39 cellular contexts compared by ENCODE assay signal in the genomic region with DNA sequence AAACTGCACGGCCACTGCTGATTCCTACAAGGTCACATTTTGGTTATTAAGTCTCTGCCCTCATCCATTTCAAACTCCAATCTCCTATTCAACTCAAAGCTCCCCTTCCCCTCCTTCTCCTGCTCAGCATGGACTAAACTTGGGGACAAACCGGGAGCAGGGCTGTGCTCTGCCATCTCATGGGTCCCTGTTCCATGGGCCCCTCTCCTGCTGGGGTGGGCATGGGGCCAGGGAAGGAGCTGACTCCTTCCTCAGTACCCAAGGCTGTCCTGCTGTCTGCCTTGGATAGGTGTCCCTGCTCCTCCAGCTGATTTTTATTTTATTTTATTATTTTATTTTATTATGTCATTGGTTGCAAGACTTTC. TPM values are rescaled to one million over a fixed set of nuclear protein-coding genes. Genes with fewer than 3 reads are reported as not detected.
"Had no signal": no experiment of that assay in that cellular context is flagged by ENCODE, and none has a peak within 500 bp of the region (broad histone marks: within the 10 kb centered on the region; RNA-seq: fewer than 3 reads in every experiment).

No MANE protein-coding gene starts in this region.

- DNase-seq: activated CD4-positive, alpha-beta memory T cell treated with anti-CD3 and anti-CD28 coated beads, Interleukin-2, amount 10 ng/mL, durations not matched to agents 7 days and 5 days; activated CD4-positive, alpha-beta T cell treated with anti-CD3 and anti-CD28 coated beads for 36 hours; activated CD4-positive, alpha-beta T cell treated with anti-CD3 and anti-CD28 coated beads, Interleukin-2, amount 10 ng/mL, durations not matched to agents 7 days and 5 days; activated CD4-positive, alpha-beta T cell treated with anti-CD3 and anti-CD28 coated beads, Interleukin-2, amount 50 U/mL, for 4 hours; activated CD4-positive, CD25-positive, alpha-beta regulatory T cell; activated CD4-positive, CD25-positive, alpha-beta regulatory T cell treated with anti-CD3 and anti-CD28 coated beads, Interleukin-2, amount 50 U/mL, for 72 hours; activated CD8-positive, alpha-beta memory T cell treated with anti-CD3 and anti-CD28 coated beads, Interleukin-2, amount 50 U/mL, for 48 hours; activated effector memory CD4-positive, alpha-beta T cell treated with anti-CD3 and anti-CD28 coated beads, Interleukin-2, amount 50 U/mL, for 16 hours; activated naive CD4-positive, alpha-beta T cell treated with anti-CD3 and anti-CD28 coated beads for 36 hours; activated naive CD8-positive, alpha-beta T cell treated with anti-CD3 and anti-CD28 coated beads for 36 hours; activated naive CD8-positive, alpha-beta T cell treated with anti-CD3 and anti-CD28 coated beads, Interleukin-2, amount 50 U/mL, for 24 hours; activated T-cell treated with anti-CD3 and anti-CD28 coated beads for 4 hours; activated T-cell treated with anti-CD3 and anti-CD28 coated beads, Interleukin-2, amount 50 U/mL, for 4 hours; adrenal gland; amygdala; caudate nucleus; colonic mucosa; effector CD8-positive, alpha-beta T cell; esophagus squamous epithelium; foreskin melanocyte; head of caudate nucleus; T-helper 1 cell; T-helper 17 cell; T1000; WERI-Rb-1 had no signal

- FAIRE-seq: bronchial epithelial cell, endometrium, endothelial cell of umbilical vein had no signal

- H3K4me1 Mint-ChIP-seq: activated CD4-positive, alpha-beta memory T cell treated with anti-CD3 and anti-CD28 coated beads, Interleukin-2, amount 10 ng/mL, durations not matched to agents 7 days and 5 days; activated CD4-positive, alpha-beta T cell treated with anti-CD3 and anti-CD28 coated beads for 36 hours; activated CD4-positive, alpha-beta T cell treated with anti-CD3 and anti-CD28 coated beads, Interleukin-2, amount 10 ng/mL, durations not matched to agents 7 days and 5 days; activated naive CD4-positive, alpha-beta T cell treated with anti-CD3 and anti-CD28 coated beads, Interleukin-2, amount 50 U/mL, for 24 hours; activated naive CD8-positive, alpha-beta T cell treated with anti-CD3 and anti-CD28 coated beads for 36 hours; activated naive CD8-positive, alpha-beta T cell treated with anti-CD3 and anti-CD28 coated beads, Interleukin-2, amount 50 U/mL, for 24 hours had no signal

- H3K9me3 Mint-ChIP-seq: activated CD4-positive, alpha-beta memory T cell treated with anti-CD3 and anti-CD28 coated beads, Interleukin-2, amount 10 ng/mL, durations not matched to agents 7 days and 5 days; activated CD4-positive, alpha-beta T cell treated with anti-CD3 and anti-CD28 coated beads, Interleukin-2, amount 10 ng/mL, durations not matched to agents 7 days and 5 days; activated naive CD4-positive, alpha-beta T cell treated with anti-CD3 and anti-CD28 coated beads for 36 hours; activated naive CD4-positive, alpha-beta T cell treated with anti-CD3 and anti-CD28 coated beads, Interleukin-2, amount 50 U/mL, for 24 hours; activated naive CD8-positive, alpha-beta T cell treated with anti-CD3 and anti-CD28 coated beads for 36 hours; activated naive CD8-positive, alpha-beta T cell treated with anti-CD3 and anti-CD28 coated beads, Interleukin-2, amount 50 U/mL, for 24 hours; activated T-cell treated with anti-CD3 and anti-CD28 coated beads, Interleukin-2, amount 50 U/mL, for 4 hours; activated T-helper 1 cell treated with anti-CD3 and anti-CD28 coated beads, Interleukin-12 subunit alpha, Interleukin-12 subunit beta, Interleukin-2, Interleukin-4 antibody, amounts not matched to agents 30 ng/mL and 10 ng/mL and 1 ng/mL, durations not matched to agents 14 hours and 24 hours and 36 hours; activated T-helper 2 cell treated with anti-CD3 and anti-CD28 coated beads, Interferon-gamma antibody, Interleukin-2, Interleukin-4, amounts not matched to agents 10 μg/mL and 5 μg/mL and 100 μg/mL, durations not matched to agents 14 hours and 24 hours and 36 hours; brain; T-helper 2 cell treated with Interferon-gamma antibody and Interleukin-4, amounts not matched to agents 5 μg/mL and 100 μg/mL, for 36 hours had no signal

- H3K27me3 ChIP-seq: ascending aorta, colonic mucosa had no signal

- ATAC-seq: activated CD4-positive, alpha-beta T cell treated with anti-CD3 and anti-CD28 coated beads for 36 hours; activated naive CD8-positive, alpha-beta T cell treated with anti-CD3 and anti-CD28 coated beads, Interleukin-2, amount 50 U/mL, for 24 hours; activated T-cell treated with anti-CD3 and anti-CD28 coated beads, Interleukin-2, amount 50 U/mL, for 4 hours; gastroesophageal sphincter; T-helper 17 cell had no signal

- H3K9me3 ChIP-seq: adrenal gland, ascending aorta, colonic mucosa, esophagus squamous epithelium, gastroesophageal sphincter had no signal

- H3K36me3 Mint-ChIP-seq: activated naive CD4-positive, alpha-beta T cell treated with anti-CD3 and anti-CD28 coated beads, Interleukin-2, amount 50 U/mL, for 24 hours; activated naive CD8-positive, alpha-beta T cell treated with anti-CD3 and anti-CD28 coated beads for 36 hours; brain had no signal

- H3K27ac ChIP-seq: adrenal gland, ascending aorta, colonic mucosa, epithelial cell of prostate, gastroesophageal sphincter, WERI-Rb-1 had no signal

- H3K36me3 ChIP-seq: adrenal gland, ascending aorta, colonic mucosa, esophagus squamous epithelium, gastroesophageal sphincter, WERI-Rb-1 had no signal

- H3K4me1 ChIP-seq: adrenal gland, ascending aorta, colonic mucosa, gastroesophageal sphincter had no signal

- H3K27ac Mint-ChIP-seq: activated CD4-positive, alpha-beta memory T cell treated with anti-CD3 and anti-CD28 coated beads, Interleukin-2, amount 10 ng/mL, durations not matched to agents 7 days and 5 days; activated CD4-positive, alpha-beta T cell treated with anti-CD3 and anti-CD28 coated beads for 36 hours; activated CD4-positive, alpha-beta T cell treated with anti-CD3 and anti-CD28 coated beads, Interleukin-2, amount 10 ng/mL, durations not matched to agents 7 days and 5 days; activated naive CD4-positive, alpha-beta T cell treated with anti-CD3 and anti-CD28 coated beads for 36 hours; activated naive CD4-positive, alpha-beta T cell treated with anti-CD3 and anti-CD28 coated beads, Interleukin-2, amount 50 U/mL, for 24 hours; activated naive CD8-positive, alpha-beta T cell treated with anti-CD3 and anti-CD28 coated beads for 36 hours; activated naive CD8-positive, alpha-beta T cell treated with anti-CD3 and anti-CD28 coated beads, Interleukin-2, amount 50 U/mL, for 24 hours; activated T-helper 1 cell treated with anti-CD3 and anti-CD28 coated beads, Interleukin-12 subunit alpha, Interleukin-12 subunit beta, Interleukin-2, Interleukin-4 antibody, amounts not matched to agents 30 ng/mL and 10 ng/mL and 1 ng/mL, durations not matched to agents 14 hours and 24 hours and 36 hours; activated T-helper 2 cell treated with anti-CD3 and anti-CD28 coated beads, Interferon-gamma antibody, Interleukin-2, Interleukin-4, amounts not matched to agents 10 μg/mL and 5 μg/mL and 100 μg/mL, durations not matched to agents 14 hours and 24 hours and 36 hours; T-helper 17 cell; T-helper 2 cell treated with Interferon-gamma antibody and Interleukin-4, amounts not matched to agents 5 μg/mL and 100 μg/mL, for 36 hours had no signal

- H3K4me3 Mint-ChIP-seq: activated CD4-positive, alpha-beta memory T cell treated with anti-CD3 and anti-CD28 coated beads, Interleukin-2, amount 10 ng/mL, durations not matched to agents 7 days and 5 days; activated CD4-positive, alpha-beta T cell treated with anti-CD3 and anti-CD28 coated beads for 36 hours; activated CD4-positive, alpha-beta T cell treated with anti-CD3 and anti-CD28 coated beads, Interleukin-2, amount 10 ng/mL, durations not matched to agents 7 days and 5 days; activated naive CD4-positive, alpha-beta T cell treated with anti-CD3 and anti-CD28 coated beads for 36 hours; activated naive CD4-positive, alpha-beta T cell treated with anti-CD3 and anti-CD28 coated beads, Interleukin-2, amount 50 U/mL, for 24 hours; activated naive CD8-positive, alpha-beta T cell treated with anti-CD3 and anti-CD28 coated beads for 36 hours; activated naive CD8-positive, alpha-beta T cell treated with anti-CD3 and anti-CD28 coated beads, Interleukin-2, amount 50 U/mL, for 24 hours; activated T-cell treated with anti-CD3 and anti-CD28 coated beads, Interleukin-2, amount 50 U/mL, for 4 hours; activated T-helper 1 cell treated with anti-CD3 and anti-CD28 coated beads, Interleukin-12 subunit alpha, Interleukin-12 subunit beta, Interleukin-2, Interleukin-4 antibody, amounts not matched to agents 30 ng/mL and 10 ng/mL and 1 ng/mL, durations not matched to agents 14 hours and 24 hours and 36 hours; brain; T-helper 17 cell; T-helper 2 cell treated with Interferon-gamma antibody and Interleukin-4, amounts not matched to agents 5 μg/mL and 100 μg/mL, for 36 hours had no signal

- H3K4me3 ChIP-seq: adrenal gland, ascending aorta, colonic mucosa, esophagus squamous epithelium, gastroesophageal sphincter had no signal

RNA-seq across cellular contexts. Expression of a gene that starts 27.1 kb away (rescaled TPM):
- total RNA-seq: activated CD4-positive, alpha-beta memory T cell treated with anti-CD3 and anti-CD28 coated beads, Interleukin-2, amount 10 ng/mL, durations not matched to agents 7 days and 5 days; activated CD4-positive, alpha-beta T cell treated with anti-CD3 and anti-CD28 coated beads for 36 hours; activated CD4-positive, alpha-beta T cell treated with anti-CD3 and anti-CD28 coated beads, Interleukin-2, amount 10 ng/mL, durations not matched to agents 7 days and 5 days; activated naive CD4-positive, alpha-beta T cell treated with anti-CD3 and anti-CD28 coated beads for 36 hours; activated naive CD8-positive, alpha-beta T cell treated with anti-CD3 and anti-CD28 coated beads for 36 hours; activated T-cell treated with anti-CD3 and anti-CD28 coated beads, Interleukin-2, amount 50 U/mL, for 4 hours; activated T-helper 1 cell treated with anti-CD3 and anti-CD28 coated beads, Interleukin-12 subunit alpha, Interleukin-12 subunit beta, Interleukin-2, Interleukin-4 antibody, amounts not matched to agents 30 ng/mL and 10 ng/mL and 1 ng/mL, durations not matched to agents 14 hours and 24 hours and 36 hours; activated T-helper 2 cell treated with anti-CD3 and anti-CD28 coated beads, Interferon-gamma antibody, Interleukin-2, Interleukin-4, amounts not matched to agents 10 μg/mL and 5 μg/mL and 100 μg/mL, durations not matched to agents 14 hours and 24 hours and 36 hours; ascending aorta; dermis microvascular lymphatic vessel endothelial cell; endothelial cell of umbilical vein; fibroblast of lung; T-helper 17 cell had no signal
- polyA plus RNA-seq: endothelial cell of umbilical vein had no signal

RNA-seq across cellular contexts. Expression of a gene that starts 48.8 kb away (rescaled TPM):
- total RNA-seq: activated CD4-positive, alpha-beta memory T cell treated with anti-CD3 and anti-CD28 coated beads, Interleukin-2, amount 10 ng/mL, durations not matched to agents 7 days and 5 days; activated CD4-positive, alpha-beta T cell treated with anti-CD3 and anti-CD28 coated beads for 36 hours; activated CD4-positive, alpha-beta T cell treated with anti-CD3 and anti-CD28 coated beads, Interleukin-2, amount 10 ng/mL, durations not matched to agents 7 days and 5 days; activated naive CD4-positive, alpha-beta T cell treated with anti-CD3 and anti-CD28 coated beads for 36 hours; activated naive CD8-positive, alpha-beta T cell treated with anti-CD3 and anti-CD28 coated beads for 36 hours; activated T-helper 1 cell treated with anti-CD3 and anti-CD28 coated beads, Interleukin-12 subunit alpha, Interleukin-12 subunit beta, Interleukin-2, Interleukin-4 antibody, amounts not matched to agents 30 ng/mL and 10 ng/mL and 1 ng/mL, durations not matched to agents 14 hours and 24 hours and 36 hours; activated T-helper 2 cell treated with anti-CD3 and anti-CD28 coated beads, Interferon-gamma antibody, Interleukin-2, Interleukin-4, amounts not matched to agents 10 μg/mL and 5 μg/mL and 100 μg/mL, durations not matched to agents 14 hours and 24 hours and 36 hours; dermis microvascular lymphatic vessel endothelial cell; endothelial cell of umbilical vein; fibroblast of lung; fibroblast of villous mesenchyme; T-helper 17 cell had no signal
- polyA plus RNA-seq: endothelial cell of umbilical vein, fibroblast of lung had no signal
